17 cellular contexts compared by ENCODE assay signal in genomic region chrX:71714064-71714463, GRCh38. TPM values are rescaled to one million over a fixed set of nuclear protein-coding genes. Genes with fewer than 3 reads are reported as not detected.
"Had no signal": no experiment of that assay in that cellular context is flagged by ENCODE, and none has a peak within 500 bp of the region (broad histone marks: within the 10 kb centered on the region; RNA-seq: fewer than 3 reads in every experiment).

No MANE protein-coding gene starts in this region.

RNA-seq across cellular contexts. Expression of gene CXorf49, which starts 4.0 kb away (rescaled TPM):
- total RNA-seq: naive thymus-derived CD4-positive, alpha-beta T cell; natural killer cell treated with Interleukin-12 subunit alpha and Interleukin-12 subunit beta and Interleukin-15 and Interleukin-18, amount 100 ng/mL, for 72 hours; neural crest cell; omental fat pad; osteocyte; pancreas; posterior vena cava; pulmonary artery endothelial cell; right atrium auricular region; sciatic nerve; smooth muscle cell; spleen; suprapubic skin; transverse colon; upper lobe of right lung; urinary bladder; uterus had no signal
- polyA plus RNA-seq: naive thymus-derived CD4-positive, alpha-beta T cell; pancreas; spleen; urinary bladder had no signal

RNA-seq across cellular contexts. Expression of gene CXorf49B, which starts 49.1 kb away (rescaled TPM):
- total RNA-seq: naive thymus-derived CD4-positive, alpha-beta T cell; natural killer cell treated with Interleukin-12 subunit alpha and Interleukin-12 subunit beta and Interleukin-15 and Interleukin-18, amount 100 ng/mL, for 72 hours; neural crest cell; omental fat pad; osteocyte; pancreas; posterior vena cava; pulmonary artery endothelial cell; right atrium auricular region; sciatic nerve; smooth muscle cell; spleen; suprapubic skin; transverse colon; upper lobe of right lung; urinary bladder; uterus had no signal
- polyA plus RNA-seq: naive thymus-derived CD4-positive, alpha-beta T cell; pancreas; spleen; urinary bladder had no signal
